In the genomic region with DNA sequence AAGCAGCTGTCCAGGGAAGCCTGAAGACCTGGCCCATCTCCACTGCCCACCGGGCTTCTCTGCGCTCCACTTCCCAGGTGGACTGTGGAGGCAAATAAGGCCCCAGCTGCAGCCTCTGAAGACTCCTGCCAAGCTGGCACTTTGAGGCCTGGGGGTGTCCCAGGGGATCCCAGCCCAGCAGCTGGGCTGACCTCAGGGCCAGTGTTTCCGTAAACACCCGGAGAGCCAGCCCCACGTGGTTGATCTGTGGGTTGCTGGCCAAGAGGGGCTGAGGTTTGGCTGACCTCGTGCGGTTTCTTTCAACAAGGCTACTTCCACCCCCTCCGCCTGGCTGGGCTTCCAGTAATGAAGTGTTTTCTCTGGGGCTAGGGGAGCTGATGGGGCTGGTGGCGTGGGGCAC, we compare ENCODE assay signal across 8 cellular contexts.
A peak's percentile ranks its signal among the peaks of the same experiment; 100 is the strongest.
DNase-seq lines count a peak whose midpoint lies in the region; ATAC-seq and TF ChIP-seq lines count a peak whose summit lies in the region.

No MANE protein-coding gene starts in this region.

- TF ChIP-seq CTCF in GM12865 (IDR thresholded peaks at IDR 0.05; ENCODE audit: insufficient read depth, low read depth, low read length, missing control alignments) = no peak

- H3K4me3 ChIP-seq in GM12865 (ENCODE audit: low read depth, low read length) = no peak overlapping the region

- DNase-seq in GM12865 (ENCODE audit: low read depth) = peak; percentile 68
- peak; percentile 73 for DNase-seq in NCI-H2196 (lab: John Stamatoyannopoulos, UW; ENCODE audit: unreplicated experiment)
- peak; percentile 99 for DNase-seq in fibroblast of peridontal ligament (ENCODE audit: extremely low read depth)
- peak; percentile 73 to 98 (median 80) for DNase-seq in posterior cingulate gyrus
- DNase-seq in islet precursor cell = no peak
- no peak for DNase-seq in activated CD8-positive, alpha-beta memory T cell treated with anti-CD3 and anti-CD28 coated beads, Interleukin-2, amount 50 U/mL, for 4 hours
- no peak for DNase-seq in activated T-cell treated with anti-CD3 and anti-CD28 coated beads, Interleukin-2, amount 50 U/mL, for 48 hours

- intact Hi-C loops in posterior cingulate gyrus (cut with DNase I) = no loop called here

- no peak for ATAC-seq in HG02610 (IDR thresholded peaks at IDR 0.05; ENCODE audit: unreplicated experiment)

Comparison
In these comparisons a context has a peak if more than half of its experiments do, and no peak if none do; other contexts are left out.
1. DNase-seq: peak in GM12865 (single experiment), NCI-H2196 (single experiment), fibroblast of peridontal ligament (single experiment) and posterior cingulate gyrus (10 of 10); none in islet precursor cell (single experiment), activated CD8-positive, alpha-beta memory T cell treated with anti-CD3 and anti-CD28 coated beads, Interleukin-2, amount 50 U/mL, for 4 hours (single experiment) and activated T-cell treated with anti-CD3 and anti-CD28 coated beads, Interleukin-2, amount 50 U/mL, for 48 hours (0 of 2).